Comparison of ENCODE assay signal across 4 cellular contexts in the genomic region with DNA sequence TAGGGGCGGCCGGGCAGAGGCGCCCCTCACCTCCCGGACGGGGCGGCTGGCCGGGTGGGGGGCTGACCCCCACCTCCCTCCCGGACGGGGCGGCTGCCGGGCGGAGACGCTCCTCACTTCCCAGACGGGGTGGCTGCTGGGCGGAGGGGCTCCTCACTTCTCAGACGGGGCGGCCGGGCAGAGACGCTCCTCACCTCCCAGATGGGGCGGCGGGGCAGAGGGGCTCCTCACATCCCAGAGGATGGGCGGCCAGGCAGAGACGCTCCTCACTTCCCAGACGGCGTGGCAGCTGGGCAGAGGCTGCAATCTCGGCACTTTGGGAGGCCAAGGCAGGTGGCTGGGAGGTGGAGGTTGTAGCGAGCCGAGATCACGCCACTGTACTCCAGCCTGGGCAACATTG. TPM values are rescaled to one million over a fixed set of nuclear protein-coding genes. Genes with fewer than 3 reads are reported as not detected.
"Had no signal": no experiment of that assay in that cellular context is flagged by ENCODE, and none has a peak within 500 bp of the region (broad histone marks: within the 10 kb centered on the region; RNA-seq: fewer than 3 reads in every experiment).

No MANE protein-coding gene starts in this region.

RNA-seq across cellular contexts. Expression of a gene that starts 42.4 kb away (rescaled TPM):
- total RNA-seq: LHCN-M2, M059J, MCF 10A, NCI-H460 had no signal
